In the genomic region with DNA sequence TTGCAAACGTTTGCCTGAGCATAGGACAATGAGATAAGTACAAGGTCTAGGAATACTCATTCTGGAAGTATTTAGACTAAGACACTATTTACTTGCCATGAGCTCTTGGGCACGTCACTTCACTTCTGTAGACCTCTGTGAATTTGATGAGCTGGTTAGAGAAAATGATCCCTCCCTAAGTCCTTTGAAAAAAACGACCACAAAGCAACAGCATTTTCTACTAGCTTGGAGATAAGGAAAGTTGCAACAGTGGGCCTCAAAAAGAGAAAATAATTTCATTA, we compare ENCODE assay signal across 9 cellular contexts. TPM values are rescaled to one million over a fixed set of nuclear protein-coding genes. Genes with fewer than 3 reads are reported as not detected.
DNase-seq lines count a peak whose midpoint lies in the region; ATAC-seq and TF ChIP-seq lines count a peak whose summit lies in the region.
"Had no signal": no experiment of that assay in that cellular context is flagged by ENCODE, and none has a peak within 500 bp of the region (broad histone marks: within the 10 kb centered on the region; RNA-seq: fewer than 3 reads in every experiment).

No MANE protein-coding gene starts in this region.

- H3K4me3 ChIP-seq in osteoblast (ENCODE audit: insufficient read depth, low read length): peak overlapping the region; percentile 90

- peaks cover 11% of the 10 kb centered on the region for H3K36me3 ChIP-seq in osteoblast (ENCODE audit: insufficient read depth, low read length)

- peak overlapping the region; percentile 88 for H3K27ac ChIP-seq in osteoblast (ENCODE audit: low read depth, low read length)

- peak overlapping the region; percentile 86 for H3K4me2 ChIP-seq in osteoblast (ENCODE audit: insufficient read depth, low read length)

- no peaks in the 10 kb centered on the region for H4K20me1 ChIP-seq in osteoblast (ENCODE audit: insufficient read depth, low read length)

- H2AFZ ChIP-seq in osteoblast (ENCODE audit: low read length): peak overlapping the region; percentile 86

- no peak for ATAC-seq in HG02759 (IDR thresholded peaks at IDR 0.05; ENCODE audit: unreplicated experiment)

- peak; percentile 9 for DNase-seq in AG20443 (ENCODE audit: low spot score)
- peak; percentile 22 for DNase-seq in RPMI7951 (ENCODE audit: low read depth)
- DNase-seq in fibroblast of peridontal ligament (ENCODE audit: extremely low read depth): peak; percentile 60
- no peak for DNase-seq in osteoblast (ENCODE audit: insufficient read length, low spot score, missing footprints)
- no peak for DNase-seq in SK-N-DZ (ENCODE audit: low spot score)
- DNase-seq in medulla oblongata (ENCODE audit: extremely low spot score): no peak
- DNase-seq in activated CD4-positive, alpha-beta T cell treated with anti-CD3 and anti-CD28 coated beads for 4 hours: no peak
- DNase-seq: DND-41 had no signal

- peaks cover 8% of the 10 kb centered on the region for H3K4me1 ChIP-seq in osteoblast (ENCODE audit: insufficient read depth, low read length)

- no peaks in the 10 kb centered on the region for H3K27me3 ChIP-seq in osteoblast (ENCODE audit: insufficient read depth, low read length)

- H3K9me3 ChIP-seq in osteoblast (ENCODE audit: low read depth, low read length): no peaks in the 10 kb centered on the region

- H3K79me2 ChIP-seq in osteoblast (ENCODE audit: insufficient read depth, low read length): peaks cover 60% of the 10 kb centered on the region

- TF ChIP-seq CTCF in osteoblast (IDR thresholded peaks at IDR 0.05; ENCODE audit: extremely low read depth, low read depth, low read length): no peak

RNA-seq across cellular contexts. Expression of a gene that starts 1.9 kb away (rescaled TPM):
- total RNA-seq in RPMI7951 (2014; rRNA removed; shearing (Covaris generic)): 0.98 and 1.8 TPM in 2 replicates
- 88.3 and 107 TPM in 2 replicates for total RNA-seq in osteoblast
- polyA plus RNA-seq in SK-N-DZ (2014; cell fraction: cytosol; rRNA removed): 0.35 TPM in 1 of 2 replicates, not detected in the other
- polyA plus RNA-seq in SK-N-DZ (2014; cell fraction: nucleus; rRNA removed): 0.31 and 0.91 TPM in 2 replicates

Comparison
In these comparisons a context has a peak if more than half of its experiments do, and no peak if none do; other contexts are left out.
1. DNase-seq: peak in AG20443 (single experiment), RPMI7951 (single experiment) and fibroblast of peridontal ligament (single experiment); none in osteoblast (single experiment), SK-N-DZ (single experiment), medulla oblongata (single experiment) and activated CD4-positive, alpha-beta T cell treated with anti-CD3 and anti-CD28 coated beads for 4 hours (0 of 2).
2. RNA of a gene that starts 1.9 kb away (total RNA-seq): 88.3 to 107 TPM in osteoblast; 0.98 to 1.8 TPM in RPMI7951; every median in the first group is over 10 times any median in the second.